Comparison of ENCODE assay signal across 8 cellular contexts in the genomic region with DNA sequence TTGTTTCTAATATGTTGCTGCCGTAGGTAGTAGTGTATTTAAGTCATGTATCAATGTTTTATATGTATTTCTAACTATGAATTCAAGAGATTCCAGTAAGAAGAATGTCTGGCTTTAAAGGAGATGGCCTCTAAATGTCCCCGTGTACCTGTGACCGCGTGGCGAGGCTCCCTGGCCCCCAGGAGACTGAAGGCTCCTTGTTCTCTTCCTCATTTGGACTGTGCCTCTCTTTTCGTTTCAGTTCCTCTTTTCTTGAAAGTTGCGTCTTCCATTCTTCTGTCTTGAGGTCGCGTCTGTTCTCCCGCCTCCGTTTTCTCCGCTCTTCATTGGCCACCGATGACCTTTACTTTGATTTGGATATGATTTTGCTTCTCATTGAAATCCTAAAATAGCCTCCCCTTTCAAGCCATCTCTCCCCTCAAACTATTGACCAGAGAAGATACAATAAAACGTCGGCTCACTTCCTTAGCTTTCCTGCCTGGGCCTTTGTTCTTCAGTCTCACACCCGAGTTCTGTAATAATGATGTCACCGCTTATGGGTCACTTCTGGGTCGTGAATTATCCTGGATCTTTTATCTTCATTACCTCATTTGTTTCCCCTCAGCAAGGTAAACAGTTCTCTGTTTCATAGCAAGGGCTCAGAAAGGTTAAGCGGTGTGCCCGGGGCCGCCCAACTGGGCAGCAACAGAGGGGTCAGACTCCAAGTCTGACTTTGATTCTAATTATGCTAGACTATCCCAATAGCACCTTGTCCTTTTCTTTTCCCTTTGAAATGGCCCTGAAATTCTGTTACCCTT. TPM values are rescaled to one million over a fixed set of nuclear protein-coding genes. Genes with fewer than 3 reads are reported as not detected.
DNase-seq lines count a peak whose midpoint lies in the region; ATAC-seq and TF ChIP-seq lines count a peak whose summit lies in the region.

No MANE protein-coding gene starts in this region.

- no peak overlapping the region for H3K4me3 Mint-ChIP-seq in mesothelial cell of epicardium
- H3K4me3 Mint-ChIP-seq in activated naive CD4-positive, alpha-beta T cell treated with anti-CD3 and anti-CD28 coated beads, Interleukin-2, amount 10 ng/mL, durations not matched to agents 7 days and 5 days = no peak overlapping the region

- CTCF ChIA-PET in activated naive CD4-positive, alpha-beta T cell treated with anti-CD3 and anti-CD28 coated beads, Interleukin-2, amount 10 ng/mL, durations not matched to agents 7 days and 5 days (lab: Charles Lee) = no interaction called here

- TF ChIP-seq CTCF in mesothelial cell of epicardium (IDR thresholded peaks at IDR 0.05; ENCODE audit: unreplicated experiment) = no peak

- peaks cover 6% of the 10 kb centered on the region for H3K4me1 Mint-ChIP-seq in mesothelial cell of epicardium
- H3K4me1 Mint-ChIP-seq in activated naive CD4-positive, alpha-beta T cell treated with anti-CD3 and anti-CD28 coated beads, Interleukin-2, amount 10 ng/mL, durations not matched to agents 7 days and 5 days = no peaks in the 10 kb centered on the region

- H3K36me3 Mint-ChIP-seq in mesothelial cell of epicardium = peaks cover 64% of the 10 kb centered on the region
- peaks cover 67% of the 10 kb centered on the region for H3K36me3 Mint-ChIP-seq in activated naive CD4-positive, alpha-beta T cell treated with anti-CD3 and anti-CD28 coated beads, Interleukin-2, amount 10 ng/mL, durations not matched to agents 7 days and 5 days

- no peaks in the 10 kb centered on the region for H3K9me3 Mint-ChIP-seq in mesothelial cell of epicardium
- no peaks in the 10 kb centered on the region for H3K9me3 Mint-ChIP-seq in activated naive CD4-positive, alpha-beta T cell treated with anti-CD3 and anti-CD28 coated beads, Interleukin-2, amount 10 ng/mL, durations not matched to agents 7 days and 5 days

- H3K27ac Mint-ChIP-seq in mesothelial cell of epicardium = peak overlapping the region; percentile 94
- no peak overlapping the region for H3K27ac Mint-ChIP-seq in activated naive CD4-positive, alpha-beta T cell treated with anti-CD3 and anti-CD28 coated beads, Interleukin-2, amount 10 ng/mL, durations not matched to agents 7 days and 5 days

- ATAC-seq in GM18867 (IDR thresholded peaks at IDR 0.05; ENCODE audit: unreplicated experiment) (peak; percentile 92), HG02588 (IDR thresholded peaks at IDR 0.05; ENCODE audit: unreplicated experiment) (peak; percentile 88)

- H3K27me3 Mint-ChIP-seq in mesothelial cell of epicardium (ENCODE audit: low read depth) = no peaks in the 10 kb centered on the region
- no peaks in the 10 kb centered on the region for H3K27me3 Mint-ChIP-seq in activated naive CD4-positive, alpha-beta T cell treated with anti-CD3 and anti-CD28 coated beads, Interleukin-2, amount 10 ng/mL, durations not matched to agents 7 days and 5 days

- DNase-seq in NOMO-1 (lab: John Stamatoyannopoulos, UW; ENCODE audit: unreplicated experiment in 2 of 2) (peak; percentile 91 to 97), mesothelial cell of epicardium (ENCODE audit: low spot score in 2 of 2, unreplicated experiment in 2 of 2) (no peak), nucleus accumbens (lab: John Stamatoyannopoulos, UW) (no peak), COLO668 (lab: John Stamatoyannopoulos, UW; ENCODE audit: unreplicated experiment) (no peak), DMS53 (lab: John Stamatoyannopoulos, UW) (no peak)
- DNase-seq in activated naive CD4-positive, alpha-beta T cell treated with anti-CD3 and anti-CD28 coated beads, Interleukin-2, amount 10 ng/mL, durations not matched to agents 7 days and 5 days = no peak

RNA-seq across cellular contexts. Expression of gene WIPI2, which starts 28.7 kb away (rescaled TPM):
- 85.6 to 89.7 TPM (median 86.1 TPM) in 3 replicates for total RNA-seq in mesothelial cell of epicardium

Comparison
In these comparisons a context has a peak if more than half of its experiments do, and no peak if none do; other contexts are left out.
1. DNase-seq: peak in NOMO-1 (2 of 2); none in mesothelial cell of epicardium (0 of 2), nucleus accumbens (0 of 56), COLO668 (single experiment), DMS53 (single experiment) and activated naive CD4-positive, alpha-beta T cell treated with anti-CD3 and anti-CD28 coated beads, Interleukin-2, amount 10 ng/mL, durations not matched to agents 7 days and 5 days (single experiment).